8 cellular contexts compared by ENCODE assay signal in genomic region chr11:67271212-67271547, GRCh38. TPM values are rescaled to one million over a fixed set of nuclear protein-coding genes. Genes with fewer than 3 reads are reported as not detected.
DNase-seq lines count a peak whose midpoint lies in the region; ATAC-seq and TF ChIP-seq lines count a peak whose summit lies in the region.

No MANE protein-coding gene starts in this region.

- no peaks in the 10 kb centered on the region for H3K27me3 Mint-ChIP-seq in activated naive CD8-positive, alpha-beta T cell treated with anti-CD3 and anti-CD28 coated beads for 36 hours

- no peak for TF ChIP-seq CTCF in heart right ventricle (IDR thresholded peaks at IDR 0.05)
- no peak for TF ChIP-seq CTCF in upper lobe of right lung (IDR thresholded peaks at IDR 0.05)

- H3K36me3 ChIP-seq in heart right ventricle (peaks cover 0 to 54% (median 0%) of the 10 kb centered on the region in 9 donors), upper lobe of right lung (peaks cover 15% of the 10 kb centered on the region)

- no peak for ATAC-seq in heart right ventricle
- ATAC-seq in Right ventricle myocardium inferior: no peak
- ATAC-seq in upper lobe of right lung: no peak

- H3K4me3 Mint-ChIP-seq in activated naive CD8-positive, alpha-beta T cell treated with anti-CD3 and anti-CD28 coated beads for 36 hours: peak overlapping the region; percentile 92

- H3K9me3 ChIP-seq in heart right ventricle (no peaks in the 10 kb centered on the region), mononuclear cell (ENCODE audit: low read depth, low read length) (no peaks in the 10 kb centered on the region), upper lobe of right lung (no peaks in the 10 kb centered on the region)

- H3K9me3 Mint-ChIP-seq in activated naive CD8-positive, alpha-beta T cell treated with anti-CD3 and anti-CD28 coated beads for 36 hours: no peaks in the 10 kb centered on the region

- peaks cover 72 to 93% (median 90%) of the 10 kb centered on the region in 9 donors for H3K4me1 ChIP-seq in heart right ventricle
- H3K4me1 ChIP-seq in mononuclear cell (ENCODE audit: insufficient read depth, low read length): peaks cover 88% of the 10 kb centered on the region
- H3K4me1 ChIP-seq in upper lobe of right lung: peaks cover 88% of the 10 kb centered on the region

- peaks cover 67% of the 10 kb centered on the region for H3K4me1 Mint-ChIP-seq in activated naive CD8-positive, alpha-beta T cell treated with anti-CD3 and anti-CD28 coated beads for 36 hours

- H3K27ac ChIP-seq in heart right ventricle (peak overlapping the region in 9 of 10 donors; percentile 20 to 98 (median 91)), upper lobe of right lung (peak overlapping the region; percentile 93)

- H3K27me3 ChIP-seq in heart right ventricle (no peaks in the 10 kb centered on the region), mononuclear cell (ENCODE audit: insufficient read depth, low read length) (no peaks in the 10 kb centered on the region), upper lobe of right lung (no peaks in the 10 kb centered on the region)

- H3K4me3 ChIP-seq in heart right ventricle (peak overlapping the region in 5 of 10 donors; percentile 44 to 96 (median 77)), mononuclear cell (ENCODE audit: low read length) (peak overlapping the region; percentile 87), upper lobe of right lung (peak overlapping the region; percentile 93)

- DNase-seq in heart right ventricle (no peak), Right ventricle myocardium inferior (ENCODE audit: missing footprints) (no peak), upper lobe of right lung (no peak), activated gamma-delta T cell treated with Interleukin-2 at 50 U/mL for 16 hours (no peak), COLO668 (lab: John Stamatoyannopoulos, UW; ENCODE audit: unreplicated experiment) (no peak), D341Med (ENCODE audit: low spot score) (no peak)
- no peak for DNase-seq in activated naive CD8-positive, alpha-beta T cell treated with anti-CD3 and anti-CD28 coated beads for 36 hours

- 70 to 77% methylated on average over 6 of the region's 6 CpGs for WGBS in heart right ventricle, 2 donors

- H3K36me3 Mint-ChIP-seq in activated naive CD8-positive, alpha-beta T cell treated with anti-CD3 and anti-CD28 coated beads for 36 hours: peaks cover 58% of the 10 kb centered on the region

- peak overlapping the region; percentile 99 for H3K27ac Mint-ChIP-seq in activated naive CD8-positive, alpha-beta T cell treated with anti-CD3 and anti-CD28 coated beads for 36 hours

- intact Hi-C loops in heart right ventricle (cut with DNase I) (loop anchor here in 1 of 10 donors (5.0 kb wide), 1 partner anchor 111 kb away; no protein-coding TSS in a partner anchor), Right ventricle myocardium inferior (cut with DNase I) (no loop called here), upper lobe of right lung (cut with DNase I) (no loop called here)

RNA-seq across cellular contexts. Expression of gene GRK2, which starts 4.9 kb away (rescaled TPM):
- total RNA-seq in heart right ventricle (10 to 100 TPM; 34.2 to 60.9 (median 44.0) TPM), Right ventricle myocardium inferior (54.1 TPM), mononuclear cell (185 TPM), upper lobe of right lung (98.4 TPM)
- 10 to 100 TPM; 48.0 to 65.0 TPM for polyA plus RNA-seq in heart right ventricle
- total RNA-seq in activated naive CD8-positive, alpha-beta T cell treated with anti-CD3 and anti-CD28 coated beads for 36 hours: 100 to 1,000 TPM; 211 to 219 TPM

RNA-seq across cellular contexts. Expression of gene ANKRD13D, which starts 17.9 kb away (rescaled TPM):
- total RNA-seq in heart right ventricle: 10 to 100 TPM in 6 of 10 donors, 1 to 10 TPM in 4; 7.9 to 21.0 (median 12.3) TPM
- polyA plus RNA-seq in heart right ventricle: 10 to 100 TPM; 14.2 to 39.4 TPM
- 15.2 TPM for total RNA-seq in Right ventricle myocardium inferior
- total RNA-seq in activated naive CD8-positive, alpha-beta T cell treated with anti-CD3 and anti-CD28 coated beads for 36 hours: 10 to 100 TPM; 52.0 to 55.7 TPM
- 48.4 TPM for total RNA-seq in mononuclear cell
- 59.4 TPM for total RNA-seq in upper lobe of right lung

RNA-seq across cellular contexts. Expression of gene SSH3, which starts 32.1 kb away (rescaled TPM):
- total RNA-seq in heart right ventricle: 10 to 100 TPM; 11.9 to 21.2 (median 15.6) TPM
- 10 to 100 TPM in 1 of 2 donors, 1 to 10 TPM in 1; 7.8 to 15.5 TPM for polyA plus RNA-seq in heart right ventricle
- total RNA-seq in Right ventricle myocardium inferior: 15.8 TPM
- total RNA-seq in activated naive CD8-positive, alpha-beta T cell treated with anti-CD3 and anti-CD28 coated beads for 36 hours: 1 to 10 TPM; 4.6 to 4.7 TPM
- 4.6 TPM for total RNA-seq in mononuclear cell
- 36.4 TPM for total RNA-seq in upper lobe of right lung
